In the genomic region with DNA sequence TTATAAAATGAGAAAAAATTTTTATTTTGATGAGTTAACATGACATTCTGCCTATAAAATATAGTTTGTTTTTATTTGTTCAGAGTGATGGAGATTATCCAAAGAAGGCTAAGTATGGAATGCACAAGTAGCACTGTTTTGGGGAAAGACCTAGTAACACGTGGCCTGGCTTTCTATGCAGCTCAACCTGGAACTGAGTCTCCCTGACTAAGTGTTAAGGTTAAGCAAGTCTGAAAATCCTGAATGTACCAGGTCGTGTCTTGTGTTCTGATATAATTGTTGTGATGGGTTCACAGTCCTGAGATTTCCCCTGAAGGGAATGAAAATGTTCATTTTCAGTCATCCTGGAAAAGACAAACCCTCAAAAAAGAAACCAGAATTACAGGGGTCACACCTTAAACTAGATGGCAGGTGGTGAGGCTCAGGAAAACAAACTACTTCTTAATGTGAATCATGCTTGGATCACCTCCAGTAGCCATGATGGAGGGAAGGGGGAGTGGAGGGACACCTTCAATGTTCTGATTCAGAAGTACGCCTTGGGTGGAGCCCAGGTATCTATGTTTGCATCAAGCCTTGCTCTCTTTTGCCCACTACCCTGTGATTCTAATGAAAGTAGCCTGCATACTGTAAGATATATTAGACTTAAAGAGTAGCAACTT, we compare ENCODE assay signal across 1 cellular context.
TF ChIP-seq lines count a peak whose summit lies in the region.

No MANE protein-coding gene starts in this region.

TF ChIP-seq in H1, 55 proteins besides CTCF, POLR2A, EP300 and RAD21 (continued from another document):
- TF ChIP-seq CHD1 (IDR thresholded peaks at IDR 0.05; ENCODE audit: low read depth, low read length): no peak
- no peak for TF ChIP-seq ASH2L (IDR thresholded peaks at IDR 0.05; ENCODE audit: low read length)
- no peak for TF ChIP-seq CHD2 (IDR thresholded peaks at IDR 0.05; ENCODE audit: low read length)
- TF ChIP-seq, protein P1, sequence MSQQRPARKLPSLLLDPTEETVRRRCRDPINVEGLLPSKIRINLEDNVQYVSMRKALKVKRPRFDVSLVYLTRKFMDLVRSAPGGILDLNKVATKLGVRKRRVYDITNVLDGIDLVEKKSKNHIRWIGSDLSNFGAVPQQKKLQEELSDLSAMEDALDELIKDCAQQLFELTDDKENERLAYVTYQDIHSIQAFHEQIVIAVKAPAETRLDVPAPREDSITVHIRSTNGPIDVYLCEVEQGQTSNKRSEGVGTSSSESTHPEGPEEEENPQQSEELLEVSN (IDR thresholded peaks at IDR 0.05): no peak
- TF ChIP-seq, protein P2, sequence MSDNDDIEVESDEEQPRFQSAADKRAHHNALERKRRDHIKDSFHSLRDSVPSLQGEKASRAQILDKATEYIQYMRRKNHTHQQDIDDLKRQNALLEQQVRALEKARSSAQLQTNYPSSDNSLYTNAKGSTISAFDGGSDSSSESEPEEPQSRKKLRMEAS (IDR thresholded peaks at IDR 0.05): no peak
- no peak for TF ChIP-seq SUZ12 (IDR thresholded peaks at IDR 0.05; ENCODE audit: low read length)
- TF ChIP-seq SRF (IDR thresholded peaks at IDR 0.05; ENCODE audit: low read depth, low read length): no peak
- no peak for TF ChIP-seq SP1 (IDR thresholded peaks at IDR 0.05; ENCODE audit: low read depth, low read length)
